ENCODE assay signal across 8 cellular contexts in genomic region chr9:120583958-120584369, GRCh38. TPM values are rescaled to one million over a fixed set of nuclear protein-coding genes. Genes with fewer than 3 reads are reported as not detected.
DNase-seq lines count a peak whose midpoint lies in the region; ATAC-seq, FAIRE-seq and TF ChIP-seq lines count a peak whose summit lies in the region.

No MANE protein-coding gene starts in this region.

- TF ChIP-seq EP300 in H1 (IDR thresholded peaks at IDR 0.05; ENCODE audit: borderline replicate concordance in 1 of 2, low read depth in 2 of 2, low read length in 2 of 2): no peak

- FAIRE-seq in H1 (lab: Jason Lieb, UNC): no peak

- H3K4ac ChIP-seq in H1 (replicated peaks; ENCODE audit: insufficient read length, low read depth, low read length): no peak overlapping the region

- peak overlapping the region; percentile 67 for H3K4me2 ChIP-seq in Karpas-422 (ENCODE audit: low read depth, low read length, poor library complexity, severe bottlenecking)
- H3K4me2 ChIP-seq in H1 (ENCODE audit: insufficient read depth in 1 of 2, low read depth in 2 of 2, low read length in 2 of 2): no peak overlapping the region

- 0 out of 2 replicates have a peak, but pooled peaks cover 3% of the 10 kb centered on the region for H3K23me2 ChIP-seq in H1 (ENCODE audit: low read depth, low read length)

- H4K5ac ChIP-seq in H1 (ENCODE audit: insufficient read length, low read depth, low read length): no peak overlapping the region

- H4K91ac ChIP-seq in H1 (replicated peaks; ENCODE audit: insufficient read length, low read length): no peak overlapping the region

- no peak overlapping the region for H2BK120ac ChIP-seq in H1 (replicated peaks; ENCODE audit: low read depth, low read length)

- no peak for TF ChIP-seq CTCF in H1 (IDR thresholded peaks at IDR 0.05; ENCODE audit: control extremely low read depth in 1 of 3, insufficient read depth in 1 of 3, low read depth in 1 of 3, low read length in 3 of 3)
- TF ChIP-seq CTCF in left lung (IDR thresholded peaks at IDR 0.05): no peak

- H3K27me3 Mint-ChIP-seq in naive B cell: no peaks in the 10 kb centered on the region

- no peaks in the 10 kb centered on the region for H3K9me3 Mint-ChIP-seq in naive B cell

- intact Hi-C loops in left lung (cut with DNase I): no loop called here

- POLR2A ChIA-PET in H1 (lab: Charles Lee; ENCODE audit: partially characterized antibody): no interaction called here

- H3K36me3 ChIP-seq in Karpas-422 (ENCODE audit: insufficient read depth, low read length): no peaks in the 10 kb centered on the region
- no peaks in the 10 kb centered on the region for H3K36me3 ChIP-seq in H1 (ENCODE audit: control insufficient read depth in 2 of 4, insufficient read depth in 4 of 4, low read length in 3 of 4)
- no peaks in the 10 kb centered on the region for H3K36me3 ChIP-seq in left lung

- H4K20me1 ChIP-seq in Karpas-422 (ENCODE audit: insufficient read depth, low read depth, low read length) (no peaks in the 10 kb centered on the region), H1 (replicated peaks in 1 of 2; ENCODE audit: control insufficient read depth in 1 of 2, insufficient read depth in 2 of 2, low read length in 2 of 2) (peaks cover 0 to 2% of the 10 kb centered on the region in 2 experiments)

- DNase-seq in CMK (ENCODE audit: low read depth) (peak; percentile 90), Karpas-422 (peak; percentile 94), SIG-M5 treated with dmso at 0.1 percent for 504 hours (lab: John Stamatoyannopoulos, UW; ENCODE audit: unreplicated experiment) (peak; percentile 71), H1 (ENCODE audit: low read depth in 1 of 2, low spot score in 2 of 2) (no peak), naive B cell (peak; percentile 78), left lung (no peak)

- H3K79me2 ChIP-seq in Karpas-422 (ENCODE audit: low read length) (peaks cover 14% of the 10 kb centered on the region), H1 (ENCODE audit: control insufficient read depth in 1 of 2, insufficient read depth in 2 of 2, low read length in 2 of 2) (peaks cover 6 to 7% of the 10 kb centered on the region in 2 experiments)

- H2AFZ ChIP-seq in Karpas-422 (ENCODE audit: low read length): no peak overlapping the region
- H2AFZ ChIP-seq in H1 (ENCODE audit: low read length): no peak overlapping the region

- H3K27me3 ChIP-seq in Karpas-422 (ENCODE audit: low read length): no peaks in the 10 kb centered on the region
- H3K27me3 ChIP-seq in H1 (replicated peaks in 1 of 4; ENCODE audit: control insufficient read depth in 3 of 4, extremely low read depth in 1 of 4, insufficient read depth in 3 of 4, low read length in 3 of 4): no peaks in the 10 kb centered on the region; a peak in 1 of 7 replicates
- H3K27me3 ChIP-seq in left lung: no peaks in the 10 kb centered on the region

- peaks cover 62% of the 10 kb centered on the region for H3K4me1 ChIP-seq in Karpas-422 (ENCODE audit: low read length)
- peaks cover 0 to 3% (median 3%) of the 10 kb centered on the region in 4 experiments; a peak in 3 of 7 replicates for H3K4me1 ChIP-seq in H1 (replicated peaks in 1 of 4; ENCODE audit: control insufficient read depth in 3 of 4, insufficient read depth in 4 of 4, low read length in 3 of 4)
- H3K4me1 ChIP-seq in left lung: peaks cover 4 to 5% of the 10 kb centered on the region in 2 donors

- no peak overlapping the region for H2AK5ac ChIP-seq in H1 (ENCODE audit: low read depth, low read length)

- peak overlapping the region; percentile 43 for H3K4me3 ChIP-seq in Karpas-422 (ENCODE audit: low read length)
- H3K4me3 ChIP-seq in H1 (ENCODE audit: extremely low read depth in 1 of 4, insufficient read depth in 2 of 4, low read depth in 3 of 4, low read length in 4 of 4): no peak overlapping the region
- H3K4me3 ChIP-seq in left lung: no peak overlapping the region

- no peak overlapping the region for H2BK20ac ChIP-seq in H1 (ENCODE audit: low read length)

- H3K14ac ChIP-seq in H1 (ENCODE audit: insufficient read length): no peak overlapping the region

- H3K56ac ChIP-seq in H1 (replicated peaks; ENCODE audit: insufficient read length, low read depth, low read length): no peak overlapping the region

- H2BK5ac ChIP-seq in H1 (ENCODE audit: low read depth, low read length): no peak overlapping the region

- CTCF ChIA-PET in H1 (lab: Charles Lee; ENCODE audit: partially characterized antibody): no interaction called here

- H3K9me3 ChIP-seq in Karpas-422 (ENCODE audit: low read length) (no peaks in the 10 kb centered on the region), H1 (ENCODE audit: insufficient read depth in 2 of 2, low read depth in 1 of 2, low read length in 1 of 2) (no peaks in the 10 kb centered on the region), left lung (no peaks in the 10 kb centered on the region)

- H2BK15ac ChIP-seq in H1 (ENCODE audit: low read length): peak overlapping the region; percentile 6; the same call in 1 of the 2 replicates

- H3K79me1 ChIP-seq in H1 (ENCODE audit: low read depth, low read length): peaks cover 3% of the 10 kb centered on the region; the same call in 1 of the 2 replicates

- H3K18ac ChIP-seq in H1 (ENCODE audit: extremely low read depth, low read length): no peak overlapping the region

- H3K27ac ChIP-seq in Karpas-422 (ENCODE audit: low read length): peak overlapping the region; percentile 93
- no peak overlapping the region for H3K27ac ChIP-seq in H1 (ENCODE audit: low read depth, low read length)
- no peak overlapping the region for H3K27ac ChIP-seq in left lung

- no peak overlapping the region for H3K23ac ChIP-seq in H1 (ENCODE audit: insufficient read length)

- H3K4me1 Mint-ChIP-seq in naive B cell: peaks cover 22 to 45% (median 27%) of the 10 kb centered on the region in 3 donors

- 82% methylated on average over 3 of the region's 3 CpGs; no CpG with 5 or more reads in 1 of the 2 experiments for WGBS in H1 (ENCODE audit: extremely low coverage in 1 of 2, insufficient coverage in 1 of 2, insufficient read length in 1 of 2, insufficient replicate concordance in 2 of 2, low coverage in 1 of 2, low lambda C conversion rate in 2 of 2, missing lambda C conversion rate in 1 of 2), 2 experiments

- ATAC-seq in GM19351 (IDR thresholded peaks at IDR 0.05; ENCODE audit: unreplicated experiment): peak; percentile 35
- ATAC-seq in naive B cell (ENCODE audit: low read depth in 2 of 2): peak; percentile 60 to 72
- ATAC-seq in left lung: no peak
- no peak for ATAC-seq in GM21737 (IDR thresholded peaks at IDR 0.05; ENCODE audit: unreplicated experiment)

- H2BK12ac ChIP-seq in H1 (ENCODE audit: low read depth, low read length): no peak overlapping the region

- H3K4me3 Mint-ChIP-seq in naive B cell: peak overlapping the region in 4 of 8 donors; percentile 43 to 76 (median 50)

- no peak overlapping the region for H4K8ac ChIP-seq in H1 (ENCODE audit: extremely low read depth, insufficient read depth, low read length)

- H3K36me3 Mint-ChIP-seq in naive B cell: no peaks in the 10 kb centered on the region

- no peak for TF ChIP-seq POLR2A in H1 (IDR thresholded peaks at IDR 0.05; ENCODE audit: control extremely low read depth in 1 of 2, low read depth in 2 of 2, low read length in 2 of 2)

- TF ChIP-seq RAD21 in H1 (IDR thresholded peaks at IDR 0.05 in 1 of 2, conservative IDR thresholded peaks at IDR 0.05 in 1 of 2; ENCODE audit: low read depth in 2 of 2, low read length in 2 of 2): no peak

- H3K27ac Mint-ChIP-seq in naive B cell: peak overlapping the region; percentile 80 to 96 (median 94)

- H3K9ac ChIP-seq in Karpas-422 (ENCODE audit: low read length): peak overlapping the region; percentile 39
- H3K9ac ChIP-seq in H1 (replicated peaks in 1 of 4; ENCODE audit: extremely low read depth in 1 of 4, low read depth in 3 of 4, low read length in 3 of 4): no peak overlapping the region; a peak in 1 of 7 replicates

- H3K9me2 ChIP-seq in Karpas-422 (replicated peaks; ENCODE audit: insufficient read depth, low read length): no peaks in the 10 kb centered on the region

TF ChIP-seq in H1, 55 proteins besides CTCF, POLR2A, EP300 and RAD21:
- TF ChIP-seq FOSL1 (IDR thresholded peaks at IDR 0.05; ENCODE audit: insufficient read depth, low read depth, low read length): no peak
- peak; percentile 43; the same call in 1 of the 2 replicates for TF ChIP-seq JUND (IDR thresholded peaks at IDR 0.05; ENCODE audit: low read length)

RNA-seq across cellular contexts. Expression of gene CDK5RAP2, which starts 4.0 kb away (rescaled TPM):
- total RNA-seq in Karpas-422 (2014; rRNA removed; shearing (Covaris generic); ENCODE audit: low replicate concordance): 48.4 and 68.8 TPM in 2 replicates
- total RNA-seq in H1 (2021; fragmentation: NEBNext Ultra II Directional; extraction: Animal tissue kit (Norgen Biotek cat#: 25700)): 47.4 and 49.4 TPM in 2 replicates
- polyA plus RNA-seq in H1 (2011; rRNA removed) (18.0 and 19.8 TPM in 2 replicates), naive B cell (ENCODE audit: low read depth in 6 of 6) (10 to 100 TPM; 10.5 to 45.0 (median 26.7) TPM)
- polyA plus RNA-seq in H1 (2011; cell fraction: cytosol; rRNA removed): 29.6 TPM
- polyA plus RNA-seq in H1 (2011; cell fraction: nucleus; rRNA removed): 56.9 TPM
- 35.9 to 44.8 TPM (median 39.7 TPM) in 4 replicates for polyA plus RNA-seq in H1 (2012, experiment 1 of 2)
- polyA plus RNA-seq in H1 (2012, experiment 2 of 2): 4.9 TPM
- polyA plus RNA-seq in H1 (2013, experiment 1 of 2): 20.9 TPM
- polyA plus RNA-seq in H1 (2013, experiment 2 of 2): 17.2 TPM
- polyA minus RNA-seq in H1 (2011; rRNA and poly(A)+ RNA removed): 50.9 and 57.9 TPM in 2 replicates
- 24.5 TPM for polyA minus RNA-seq in H1 (2011; cell fraction: cytosol; rRNA and poly(A)+ RNA removed)
- polyA minus RNA-seq in H1 (2011; cell fraction: nucleus; rRNA and poly(A)+ RNA removed): 90.8 TPM
- total RNA-seq in left lung: 10 to 100 TPM; 40.5 to 53.4 TPM

Comparison
In these comparisons a context has a peak if more than half of its experiments do, and no peak if none do; other contexts are left out.
1. DNase-seq: peak in CMK (single experiment), Karpas-422 (single experiment), SIG-M5 treated with dmso at 0.1 percent for 504 hours (single experiment) and naive B cell (single experiment); none in H1 (0 of 2) and left lung (0 of 2).
2. ATAC-seq: peak in GM19351 (single experiment) and naive B cell (2 of 2); none in left lung (single experiment) and GM21737 (single experiment).